ENCODE assay signal across 28 cellular contexts in genomic region chr11:123076484-123076883, GRCh38.
"Had no signal": no experiment of that assay in that cellular context is flagged by ENCODE, and none has a peak within 500 bp of the region (broad histone marks: within the 10 kb centered on the region; RNA-seq: fewer than 3 reads in every experiment).

No MANE protein-coding gene starts in this region.

- H3K27me3 ChIP-seq: ascending aorta, MG63, SJCRH30 had no signal

- H3K4me1 ChIP-seq: ascending aorta, SJCRH30 had no signal

- H3K9me3 ChIP-seq: ascending aorta, MG63, SJCRH30 had no signal

- H3K4me3 ChIP-seq: ascending aorta, MG63, SJCRH30, SK-N-MC had no signal

- FAIRE-seq: TTC549 had no signal

- DNase-seq: activated CD4-positive, alpha-beta T cell treated with anti-CD3 and anti-CD28 coated beads for 36 hours; activated CD4-positive, alpha-beta T cell treated with anti-CD3 and anti-CD28 coated beads, Interleukin-2, amount 10 ng/mL, durations not matched to agents 7 days and 5 days; activated CD4-positive, alpha-beta T cell treated with anti-CD3 and anti-CD28 coated beads, Interleukin-2, amount 50 U/mL, for 48 hours; activated CD8-positive, alpha-beta memory T cell treated with anti-CD3 and anti-CD28 coated beads, Interleukin-2, amount 50 U/mL, for 4 hours; activated CD8-positive, alpha-beta T cell treated with anti-CD3 and anti-CD28 coated beads, Interleukin-2, amount 10 ng/mL, durations not matched to agents 7 days and 5 days; activated gamma-delta T cell treated with Interleukin-2 at 50 U/mL for 16 hours; activated naive CD4-positive, alpha-beta T cell treated with anti-CD3 and anti-CD28 coated beads for 36 hours; activated T-cell treated with anti-CD3 and anti-CD28 coated beads for 4 hours; activated T-cell treated with anti-CD3 and anti-CD28 coated beads, Interleukin-2, amount 50 U/mL, for 4 hours; amygdala; Karpas-422; MG63; NCI-H1048; NCI-H1105 treated with DMSO at 0.1 percent for 48 hours; NCI-H1436; NCI-H1694; NCI-H1930; NCI-H2081 treated with DMSO at 0.1 percent for 48 hours; NCI-H345; NCI-H524 treated with DMSO at 0.1 percent for 48 hours; SHP77; SJCRH30 had no signal

- H3K27ac ChIP-seq: ascending aorta, SJCRH30, SK-N-MC had no signal

- ATAC-seq: activated CD4-positive, alpha-beta T cell treated with anti-CD3 and anti-CD28 coated beads for 36 hours; activated CD4-positive, CD25-positive, alpha-beta regulatory T cell treated with anti-CD3 and anti-CD28 coated beads, Interleukin-2, amount 50 U/mL, for 24 hours; activated CD8-positive, alpha-beta T cell treated with anti-CD3 and anti-CD28 coated beads, Interleukin-2, amount 10 ng/mL, durations not matched to agents 7 days and 5 days; activated T-cell treated with anti-CD3 and anti-CD28 coated beads, Interleukin-2, amount 50 U/mL, for 4 hours; Panc1; WTC11 had no signal
